Comparison of ENCODE assay signal across 10 cellular contexts in genomic region chr1:175169305-175170018, GRCh38. TPM values are rescaled to one million over a fixed set of nuclear protein-coding genes. Genes with fewer than 3 reads are reported as not detected.
DNase-seq lines count a peak whose midpoint lies in the region; ATAC-seq and TF ChIP-seq lines count a peak whose summit lies in the region.
"Had no signal": no experiment of that assay in that cellular context is flagged by ENCODE, and none has a peak within 500 bp of the region (broad histone marks: within the 10 kb centered on the region; RNA-seq: fewer than 3 reads in every experiment).

No MANE protein-coding gene starts in this region.

- no TSS peak for BruUV-seq in MCF 10A (replicated peaks; lab: Mats Ljungman, UMichigan)

- H3K4me1 ChIP-seq in breast epithelium = no peaks in the 10 kb centered on the region
- H3K4me1 ChIP-seq in RWPE2 (ENCODE audit: insufficient read depth, poor library complexity, severe bottlenecking) = peaks cover 19% of the 10 kb centered on the region
- H3K4me1 ChIP-seq in upper lobe of right lung = peaks cover 21% of the 10 kb centered on the region
- H3K4me1 ChIP-seq: BLaER1, parathyroid adenoma had no signal

- H3K9me3 ChIP-seq in breast epithelium = no peaks in the 10 kb centered on the region
- H3K9me3 ChIP-seq in RWPE2 (ENCODE audit: severe bottlenecking) = no peaks in the 10 kb centered on the region
- no peaks in the 10 kb centered on the region for H3K9me3 ChIP-seq in upper lobe of right lung
- H3K9me3 ChIP-seq: BLaER1 had no signal

- no peaks in the 10 kb centered on the region for H3K27me3 Mint-ChIP-seq in MCF 10A (ENCODE audit: insufficient read depth, unreplicated experiment)

- TF ChIP-seq CTCF in MCF 10A (IDR thresholded peaks at IDR 0.05; ENCODE audit: unreplicated experiment) = no peak
- TF ChIP-seq CTCF in breast epithelium (IDR thresholded peaks at IDR 0.05) = no peak
- TF ChIP-seq CTCF in RWPE2 (IDR thresholded peaks at IDR 0.05; ENCODE audit: poor library complexity, severe bottlenecking) = no peak
- TF ChIP-seq CTCF in fibroblast of pulmonary artery (IDR thresholded peaks at IDR 0.05; ENCODE audit: low read length, missing control alignments) = no peak
- no peak for TF ChIP-seq CTCF in upper lobe of right lung (IDR thresholded peaks at IDR 0.05)

- no peaks in the 10 kb centered on the region for H3K27me3 ChIP-seq in breast epithelium
- H3K27me3 ChIP-seq in RWPE2 (ENCODE audit: insufficient read depth, poor library complexity, severe bottlenecking) = no peaks in the 10 kb centered on the region
- H3K27me3 ChIP-seq in upper lobe of right lung = no peaks in the 10 kb centered on the region
- H3K27me3 ChIP-seq: BLaER1 had no signal

- POLR2A ChIA-PET in MCF 10A (lab: Yijun Ruan, JAX) = interaction anchor here (0.9 to 1.7 kb wide), 5 partner anchors 11 to 150 kb away, joined by 3 to 4 read pairs (median 3); no protein-coding TSS in a partner anchor

- in situ Hi-C loops in G401 (cut with HindIII; ENCODE audit: low sequenced_read_pairs) = no loop called here

- no peak overlapping the region for H3K4me3 ChIP-seq in breast epithelium
- H3K4me3 ChIP-seq in RWPE2 (ENCODE audit: severe bottlenecking) = no peak overlapping the region
- H3K4me3 ChIP-seq in fibroblast of pulmonary artery (replicated peaks; ENCODE audit: low read depth, low read length) = no peak overlapping the region
- no peak overlapping the region for H3K4me3 ChIP-seq in upper lobe of right lung
- H3K4me3 ChIP-seq: BLaER1 had no signal

- H3K9me3 Mint-ChIP-seq in MCF 10A (ENCODE audit: unreplicated experiment) = no peaks in the 10 kb centered on the region

- DNase-seq in MCF 10A (ENCODE audit: unreplicated experiment) = peak; percentile 68
- DNase-seq in breast epithelium (ENCODE audit: low spot score in 2 of 2) = no peak
- DNase-seq in RWPE2 (ENCODE audit: low spot score) = no peak
- DNase-seq in fibroblast of pulmonary artery (ENCODE audit: low read depth) = peak; percentile 27
- DNase-seq in upper lobe of right lung = no peak
- DNase-seq in KG1 (lab: John Stamatoyannopoulos, UW) = no peak
- no peak for DNase-seq in NCI-H1930 (lab: John Stamatoyannopoulos, UW)
- no peak for DNase-seq in G401 (ENCODE audit: low spot score)

- H3K27ac ChIP-seq in breast epithelium = peak overlapping the region in 1 of 2 donors; percentile 69
- H3K27ac ChIP-seq in RWPE2 (ENCODE audit: poor library complexity, severe bottlenecking) = peak overlapping the region; percentile 80
- H3K27ac ChIP-seq in upper lobe of right lung = peak overlapping the region; percentile 36
- H3K27ac ChIP-seq: BLaER1, parathyroid adenoma had no signal

- H3K36me3 ChIP-seq in breast epithelium = no peaks in the 10 kb centered on the region
- H3K36me3 ChIP-seq in RWPE2 (ENCODE audit: low read depth) = peaks cover 66% of the 10 kb centered on the region
- H3K36me3 ChIP-seq in upper lobe of right lung = peaks cover 51% of the 10 kb centered on the region

- no peak for TF ChIP-seq POLR2A in breast epithelium (IDR thresholded peaks at IDR 0.05)

- intact Hi-C loops in MCF 10A (cut with micrococcal nuclease) = no loop called here
- intact Hi-C loops in breast epithelium (cut with DNase I; ENCODE audit: low total_unique reads) = no loop called here
- intact Hi-C loops in upper lobe of right lung (cut with DNase I) = no loop called here

- CTCF ChIA-PET in MCF 10A (lab: Yijun Ruan, JAX) = interaction anchor here (0.6 to 21.1 kb wide), 9 partner anchors 13 to 225 kb away, joined by 3 to 415 read pairs (median 6); no protein-coding TSS in a partner anchor

- H3K36me3 Mint-ChIP-seq in MCF 10A (ENCODE audit: insufficient read depth, unreplicated experiment) = peaks cover 4% of the 10 kb centered on the region

- H3K27ac Mint-ChIP-seq in MCF 10A (ENCODE audit: low read depth, unreplicated experiment) = peak overlapping the region; percentile 21

- peaks cover 24% of the 10 kb centered on the region for H3K4me1 Mint-ChIP-seq in MCF 10A (ENCODE audit: insufficient read depth, unreplicated experiment)

- H3K4me3 Mint-ChIP-seq in MCF 10A (ENCODE audit: unreplicated experiment) = no peak overlapping the region

- ATAC-seq in RWPE2 (ENCODE audit: low read depth) = peak; percentile 96
- no peak for ATAC-seq in upper lobe of right lung

RNA-seq across cellular contexts. Expression of gene KIAA0040, which starts 23.1 kb away (rescaled TPM):
- total RNA-seq in MCF 10A (2022) = 26.7 and 27.7 TPM in 2 replicates
- 100 to 1,000 TPM in 1 of 3 donors, 10 to 100 TPM in 2; 43.6 to 160 (median 56.9) TPM for total RNA-seq in breast epithelium
- total RNA-seq in upper lobe of right lung = 44.8 TPM
- total RNA-seq in G401 (2014; rRNA removed; shearing (Covaris generic)) = not detected in 2 replicates

Comparison
In these comparisons a context has a peak if more than half of its experiments do, and no peak if none do; other contexts are left out.
1. DNase-seq: peak in MCF 10A (single experiment) and fibroblast of pulmonary artery (single experiment); none in breast epithelium (0 of 2), RWPE2 (single experiment), upper lobe of right lung (single experiment), KG1 (single experiment), NCI-H1930 (0 of 2) and G401 (single experiment).
2. RNA of gene KIAA0040, which starts 23.1 kb away (total RNA-seq): 43.6 to 160 TPM in breast epithelium, 44.8 TPM in upper lobe of right lung (single experiment) and 26.7 to 27.7 TPM in MCF 10A; not detected in G401; every median in the first group is over 10 times any median in the second.